In genomic region chr6:157088841-157089240, GRCh38 we compare ENCODE assay signal across 22 cellular contexts.
DNase-seq lines count a peak whose midpoint lies in the region; ATAC-seq and TF ChIP-seq lines count a peak whose summit lies in the region.
"Had no signal": no experiment of that assay in that cellular context is flagged by ENCODE, and none has a peak within 500 bp of the region (broad histone marks: within the 10 kb centered on the region; RNA-seq: fewer than 3 reads in every experiment).

No MANE protein-coding gene starts in this region.

- no peaks in the 10 kb centered on the region for H3K9me3 ChIP-seq in smooth muscle cell (replicated peaks; ENCODE audit: low read depth)
- H3K9me3 ChIP-seq: BE2C, esophagus squamous epithelium had no signal

- peaks cover 29% of the 10 kb centered on the region for H3K4me1 ChIP-seq in smooth muscle cell (ENCODE audit: low read depth)

- H4K20me1 ChIP-seq in smooth muscle cell (ENCODE audit: low read depth) = peaks cover 78% of the 10 kb centered on the region

- H3K4me3 Mint-ChIP-seq in brain (peak overlapping the region in 1 of 5 experiments; percentile 1), immature natural killer cell (peak overlapping the region in 1 of 5 donors; percentile 21)
- H3K4me3 Mint-ChIP-seq: activated CD4-positive, alpha-beta memory T cell treated with anti-CD3 and anti-CD28 coated beads for 36 hours; natural killer cell; T-helper 1 cell treated with Interleukin-12 subunit alpha and Interleukin-12 subunit beta and Interleukin-4 antibody, amounts not matched to agents 30 μg/mL and 1 μg/mL, for 36 hours had no signal

- no peaks in the 10 kb centered on the region for H3F3A ChIP-seq in smooth muscle cell (ENCODE audit: low read depth)

- DNase-seq in DMS53 (lab: John Stamatoyannopoulos, UW) = peak; percentile 18
- no peak for DNase-seq in DMS53 treated with DMSO at 0.1 percent for 48 hours (lab: John Stamatoyannopoulos, UW; ENCODE audit: unreplicated experiment)
- DNase-seq in immature natural killer cell = no peak
- DNase-seq in smooth muscle cell (lab: John Stamatoyannopoulos, UW; ENCODE audit: unreplicated experiment) = no peak
- DNase-seq in NCI-H345 (lab: John Stamatoyannopoulos, UW) = no peak
- no peak for DNase-seq in activated CD8-positive, alpha-beta memory T cell treated with anti-CD3 and anti-CD28 coated beads, Interleukin-2, amount 50 U/mL, for 4 hours
- DNase-seq: activated CD4-positive, alpha-beta memory T cell treated with anti-CD3 and anti-CD28 coated beads for 36 hours; activated naive CD4-positive, alpha-beta T cell treated with anti-CD3 and anti-CD28 coated beads, Interleukin-2, amount 50 U/mL, for 16 hours; activated T-cell treated with anti-CD3 and anti-CD28 coated beads, Interleukin-2, amount 50 U/mL, for 1 hour; esophagus squamous epithelium; GF-D8; natural killer cell; NCI-H1930; NCI-H524 treated with DMSO at 0.1 percent for 48 hours; SHP77 had no signal

- WGBS in smooth muscle cell (ENCODE audit: low lambda C conversion rate) = 90% methylated on average over 3 of the region's 3 CpGs

- peak overlapping the region in 4 of 5 experiments; percentile 68 to 88 (median 82) for H3K27ac Mint-ChIP-seq in brain
- peak overlapping the region in 5 of 6 donors; percentile 1 to 65 (median 42) for H3K27ac Mint-ChIP-seq in immature natural killer cell
- H3K27ac Mint-ChIP-seq: activated CD4-positive, alpha-beta memory T cell treated with anti-CD3 and anti-CD28 coated beads for 36 hours; T-helper 1 cell treated with Interleukin-12 subunit alpha and Interleukin-12 subunit beta and Interleukin-4 antibody, amounts not matched to agents 30 μg/mL and 1 μg/mL, for 36 hours had no signal

- H3K36me3 ChIP-seq in smooth muscle cell (ENCODE audit: low read depth) = peaks cover 20% of the 10 kb centered on the region

- no peak overlapping the region for H3K9ac ChIP-seq in smooth muscle cell (ENCODE audit: low read depth)

- ATAC-seq in HG02884 (IDR thresholded peaks at IDR 0.05; ENCODE audit: unreplicated experiment) = no peak
- ATAC-seq: natural killer cell had no signal

- TF ChIP-seq CTCF in brain (conservative IDR thresholded peaks at IDR 0.05) (no peak), smooth muscle cell (IDR thresholded peaks at IDR 0.05; ENCODE audit: borderline replicate concordance, insufficient read depth, poor library complexity, severe bottlenecking) (no peak)

- H3K4me1 Mint-ChIP-seq in brain (peaks cover 57% of the 10 kb centered on the region), immature natural killer cell (peaks cover 45 to 50% of the 10 kb centered on the region in 2 donors)

- H3K9me3 Mint-ChIP-seq in brain (no peaks in the 10 kb centered on the region), immature natural killer cell (no peaks in the 10 kb centered on the region)
- H3K9me3 Mint-ChIP-seq: activated CD4-positive, alpha-beta memory T cell treated with anti-CD3 and anti-CD28 coated beads for 36 hours; natural killer cell; T-helper 1 cell treated with Interleukin-12 subunit alpha and Interleukin-12 subunit beta and Interleukin-4 antibody, amounts not matched to agents 30 μg/mL and 1 μg/mL, for 36 hours had no signal

- H3K36me3 Mint-ChIP-seq in brain (peaks cover 50% of the 10 kb centered on the region), immature natural killer cell (peaks cover 20 to 23% (median 23%) of the 10 kb centered on the region in 3 donors)

- H3K4me2 ChIP-seq in smooth muscle cell = no peak overlapping the region

- peak overlapping the region; percentile 39 for H3K27ac ChIP-seq in smooth muscle cell (ENCODE audit: low read depth)
- H3K27ac ChIP-seq: 22Rv1, esophagus squamous epithelium, VCaP had no signal

- no peaks in the 10 kb centered on the region for H3K27me3 ChIP-seq in smooth muscle cell (ENCODE audit: low read depth)
- H3K27me3 ChIP-seq: BE2C, esophagus squamous epithelium had no signal

- H2AFZ ChIP-seq in smooth muscle cell (ENCODE audit: low read depth) = no peak overlapping the region

- H3K4me3 ChIP-seq in smooth muscle cell = no peak overlapping the region
- H3K4me3 ChIP-seq: esophagus squamous epithelium, lung had no signal

- H3K79me2 ChIP-seq in smooth muscle cell (ENCODE audit: low read depth) = peaks cover 7% of the 10 kb centered on the region

- H3K27me3 Mint-ChIP-seq in brain = peaks cover 4% of the 10 kb centered on the region
- H3K27me3 Mint-ChIP-seq in immature natural killer cell (ENCODE audit: low read depth in 3 of 3) = no peaks in the 10 kb centered on the region
- H3K27me3 Mint-ChIP-seq: activated CD4-positive, alpha-beta memory T cell treated with anti-CD3 and anti-CD28 coated beads for 36 hours had no signal
